In genomic region chr11:3041699-3042098, GRCh38 we compare ENCODE assay signal across 1 cellular context.
TF ChIP-seq lines count a peak whose summit lies in the region.

No MANE protein-coding gene starts in this region.

TF ChIP-seq in HCT116, 20 proteins besides CTCF, POLR2A, EP300 and RAD21:
- no peak for TF ChIP-seq ELF1 (IDR thresholded peaks at IDR 0.05; ENCODE audit: borderline replicate concordance, low read depth)
- no peak for TF ChIP-seq SP1 (IDR thresholded peaks at IDR 0.05; ENCODE audit: low read depth)
- TF ChIP-seq SRF (IDR thresholded peaks at IDR 0.05; ENCODE audit: low read depth), result no peak
- TF ChIP-seq POLR2AphosphoS5 (IDR thresholded peaks at IDR 0.05; ENCODE audit: low read depth, low read length), result peak; percentile 12; the same call in 1 of the 2 replicates
- TF ChIP-seq CBX3 (IDR thresholded peaks at IDR 0.05; ENCODE audit: low read depth), result no peak
- no peak for TF ChIP-seq MAX (IDR thresholded peaks at IDR 0.05)
